In genomic region chr9:128159784-128160602, GRCh38 we compare ENCODE assay signal across 8 cellular contexts.
DNase-seq lines count a peak whose midpoint lies in the region; ATAC-seq lines count a peak whose summit lies in the region.

TSS of gene BBLN (plus strand) at chr9:128160265. CDS start at chr9:128160408, 143 bp downstream.

- H3K27ac ChIP-seq in ACC112 (ENCODE audit: low read depth, low read length) = no peak within 1 kb of the TSS

- no peaks in the 10 kb centered on the region for H3K79me2 ChIP-seq in ACC112 (ENCODE audit: control insufficient read depth, insufficient read depth, low read length, unreplicated experiment)

- peak within 1 kb of the TSS; percentile 98 for H2AFZ ChIP-seq in ACC112 (ENCODE audit: low read length, unreplicated experiment)

- peak within 1 kb of the TSS; percentile 98 for H3K4me3 ChIP-seq in ACC112 (ENCODE audit: low read depth, low read length)

- H3K27me3 ChIP-seq in ACC112 (ENCODE audit: insufficient read depth, low read length) = no peaks in the 10 kb centered on the region

- DNase-seq in NCI-H446 (lab: John Stamatoyannopoulos, UW) (peak; percentile 58 to 90), iris pigment epithelial cell (ENCODE audit: low read depth) (peak; percentile 87)
- DNase-seq in activated CD4-positive, CD25-positive, alpha-beta regulatory T cell treated with anti-CD3 and anti-CD28 coated beads, Interleukin-2, amount 50 U/mL, for 16 hours (ENCODE audit: low read depth, low spot score) = peak; percentile 81
- DNase-seq in central memory CD4-positive, alpha-beta T cell = peak; percentile 86
- peak; percentile 87 to 93 for DNase-seq in stimulated activated CD4-positive, alpha-beta T cell treated with anti-CD3 and anti-CD28 coated beads, Interleukin-12 subunit alpha, Interleukin-12 subunit beta, amount 100 ng/mL, for 24 hours (ENCODE audit: low read depth in 2 of 2)

- H3K4me1 ChIP-seq in ACC112 (ENCODE audit: control insufficient read depth, insufficient read depth, low read length, unreplicated experiment) = peaks cover 27% of the 10 kb centered on the region

- H3K36me3 ChIP-seq in ACC112 (ENCODE audit: insufficient read depth, low read length) = peaks cover 4% of the 10 kb centered on the region; the same call in 1 of the 2 replicates

- peak; percentile 79 for ATAC-seq in GM18909 (IDR thresholded peaks at IDR 0.05; ENCODE audit: poor library complexity, unreplicated experiment)
- peak; percentile 76 for ATAC-seq in HG03175 (IDR thresholded peaks at IDR 0.05; ENCODE audit: unreplicated experiment)
